In the genomic region with DNA sequence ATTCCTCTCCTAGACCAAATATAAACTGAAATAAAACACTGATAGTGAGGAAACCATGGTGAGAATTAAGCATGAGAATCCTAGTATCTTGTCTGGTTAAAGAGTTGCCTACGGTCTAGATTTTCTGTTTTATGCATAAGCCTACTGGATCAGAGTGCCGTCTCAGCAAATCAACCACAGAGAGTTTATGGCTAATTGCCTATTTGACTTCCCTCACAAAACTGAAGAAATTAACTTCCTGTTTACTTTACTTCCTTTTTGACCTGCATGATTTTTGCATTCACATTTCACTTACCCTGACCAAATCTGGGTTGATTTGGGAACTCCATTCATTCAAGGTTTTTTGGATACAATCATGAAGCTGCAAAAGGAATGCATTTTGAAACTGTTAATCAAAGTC, we compare ENCODE assay signal across 10 cellular contexts. TPM values are rescaled to one million over a fixed set of nuclear protein-coding genes. Genes with fewer than 3 reads are reported as not detected.
DNase-seq lines count a peak whose midpoint lies in the region; ATAC-seq and TF ChIP-seq lines count a peak whose summit lies in the region.
"Had no signal": no experiment of that assay in that cellular context is flagged by ENCODE, and none has a peak within 500 bp of the region (broad histone marks: within the 10 kb centered on the region; RNA-seq: fewer than 3 reads in every experiment).

No MANE protein-coding gene starts in this region.

- intact Hi-C loops in ovary (cut with DNase I) = no loop called here

- ATAC-seq in HG03280 (IDR thresholded peaks at IDR 0.05; ENCODE audit: unreplicated experiment) (no peak), HG03045 (IDR thresholded peaks at IDR 0.05; ENCODE audit: unreplicated experiment) (no peak), GM18502 (IDR thresholded peaks at IDR 0.05; ENCODE audit: poor library complexity, unreplicated experiment) (no peak)

- TF ChIP-seq CTCF in GM20000 (IDR thresholded peaks at IDR 0.05; ENCODE audit: extremely low read depth, missing control alignments) (no peak), ovary (IDR thresholded peaks at IDR 0.05) (no peak)

- no peak for TF ChIP-seq EP300 in ovary (IDR thresholded peaks at IDR 0.05)

- no peaks in the 10 kb centered on the region for H3K4me1 ChIP-seq in ovary (ENCODE audit: insufficient read depth)
- H3K4me1 ChIP-seq: colonic mucosa had no signal

- H3K27me3 ChIP-seq in ovary = no peaks in the 10 kb centered on the region
- H3K27me3 ChIP-seq: colonic mucosa had no signal

- no peak overlapping the region for H3K27ac ChIP-seq in ovary
- H3K27ac ChIP-seq: colonic mucosa had no signal

- no peaks in the 10 kb centered on the region for H3K9me3 ChIP-seq in ovary
- H3K9me3 ChIP-seq: colonic mucosa had no signal

- DNase-seq in AML-193 (lab: John Stamatoyannopoulos, UW) (peak; percentile 65 to 71), GM20000 (ENCODE audit: low spot score) (peak; percentile 18), RPMI8226 (peak; percentile 78), foreskin melanocyte (peak; percentile 40), ovary (no peak)
- DNase-seq: activated CD8-positive, alpha-beta memory T cell treated with anti-CD3 and anti-CD28 coated beads, Interleukin-2, amount 50 U/mL, for 48 hours; colonic mucosa had no signal

- H3K36me3 ChIP-seq in ovary = no peaks in the 10 kb centered on the region
- H3K36me3 ChIP-seq: colonic mucosa had no signal

- no peak overlapping the region for H3K4me3 ChIP-seq in ovary
- H3K4me3 ChIP-seq: colonic mucosa had no signal

- WGBS in ovary, 3 donors = 26 to 62% (median 58%) methylated on average over 2 of the region's 2 CpGs

- TF ChIP-seq POLR2A in ovary (IDR thresholded peaks at IDR 0.05) = no peak

RNA-seq across cellular contexts. Expression of a gene that starts 5.0 kb away (rescaled TPM):
- 10 to 100 TPM in 4 of 7 donors, 1 to 10 TPM in 3; 6.6 to 18.4 (median 10.4) TPM for total RNA-seq in ovary
- 10 to 100 TPM in 1 of 2 donors, 1 to 10 TPM in 1; 3.1 to 12.2 TPM for polyA plus RNA-seq in ovary

RNA-seq across cellular contexts. Expression of a gene that starts 25.2 kb away (rescaled TPM):
- 10 to 100 TPM; 17.8 to 60.0 (median 42.0) TPM for total RNA-seq in ovary
- 10 to 100 TPM; 25.7 to 27.9 TPM for polyA plus RNA-seq in ovary

Comparison
In these comparisons a context has a peak if more than half of its experiments do, and no peak if none do; other contexts are left out.
1. DNase-seq: peak in AML-193 (2 of 2), GM20000 (single experiment), RPMI8226 (single experiment) and foreskin melanocyte (single experiment); none in ovary (0 of 5).